ENCODE assay signal across 24 cellular contexts in the genomic region with DNA sequence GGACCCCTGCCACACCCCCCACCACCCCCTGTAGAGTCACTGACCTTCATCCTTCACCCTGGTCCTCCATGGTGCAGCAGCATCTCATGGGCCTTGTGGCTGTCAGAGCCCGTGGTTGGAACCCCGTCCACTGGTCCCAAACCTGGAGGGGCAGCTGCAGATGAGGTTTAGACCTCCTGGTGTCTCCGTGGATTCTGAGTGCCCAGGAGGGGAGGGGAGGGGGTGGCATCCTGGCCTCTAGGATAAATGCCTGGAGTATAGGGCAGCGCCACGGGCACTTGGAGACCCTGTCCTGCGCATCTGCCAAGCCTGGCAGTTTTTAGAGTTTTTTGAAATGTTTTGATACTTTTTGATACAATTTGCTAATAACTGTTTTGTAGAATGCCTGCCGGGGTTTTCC.
"Had no signal": no experiment of that assay in that cellular context is flagged by ENCODE, and none has a peak within 500 bp of the region (broad histone marks: within the 10 kb centered on the region; RNA-seq: fewer than 3 reads in every experiment).

No MANE protein-coding gene starts in this region.

- H3K9me3 Mint-ChIP-seq: immature natural killer cell, mesothelial cell of epicardium, naive B cell had no signal

- H2AFZ ChIP-seq: hepatocyte had no signal

- H3K4me2 ChIP-seq: hepatocyte had no signal

- DNase-seq: dermis blood vessel endothelial cell; dorsolateral prefrontal cortex; effector CD4-positive, alpha-beta T cell; effector memory CD4-positive, alpha-beta T cell; foreskin keratinocyte; heart left ventricle; hypothalamus; immature natural killer cell; islet precursor cell; left cardiac atrium; left lung; left ventricle myocardium superior; lower lobe of right lung; mesenchymal stem cell; mucosa of descending colon; naive B cell had no signal

- FAIRE-seq: colon, endothelial cell of umbilical vein, frontal cortex had no signal

- H3K4me1 ChIP-seq: esophagus muscularis mucosa, foreskin keratinocyte, gastroesophageal sphincter, left lung, lower lobe of right lung had no signal

- H3K4me3 ChIP-seq: coronary artery, dorsolateral prefrontal cortex, esophagus muscularis mucosa, gastroesophageal sphincter, heart left ventricle, hepatocyte, left lung, lower lobe of right lung, mucosa of descending colon had no signal

- H3K4me3 Mint-ChIP-seq: immature natural killer cell, mesothelial cell of epicardium had no signal

- H3K27me3 ChIP-seq: dorsolateral prefrontal cortex, esophagus muscularis mucosa, foreskin keratinocyte, gastroesophageal sphincter, heart left ventricle, hepatocyte, left lung had no signal

- H3K27ac Mint-ChIP-seq: immature natural killer cell, mesothelial cell of epicardium, naive B cell had no signal

- ATAC-seq: foreskin keratinocyte, gastroesophageal sphincter, heart left ventricle, left cardiac atrium, left lung, left ventricle myocardium superior, lower lobe of right lung had no signal

- H3K79me2 ChIP-seq: hepatocyte had no signal

- H3K4me1 Mint-ChIP-seq: immature natural killer cell, mesothelial cell of epicardium had no signal

- H3K9me3 ChIP-seq: esophagus muscularis mucosa, gastroesophageal sphincter, heart left ventricle, left lung, lower lobe of right lung, mucosa of descending colon had no signal

- H3K27ac ChIP-seq: coronary artery, dorsolateral prefrontal cortex, esophagus muscularis mucosa, foreskin keratinocyte, gastroesophageal sphincter, heart left ventricle, hepatocyte, left lung, lower lobe of right lung had no signal

- H3K27me3 Mint-ChIP-seq: naive B cell had no signal
